ENCODE assay signal across 8 cellular contexts in the genomic region with DNA sequence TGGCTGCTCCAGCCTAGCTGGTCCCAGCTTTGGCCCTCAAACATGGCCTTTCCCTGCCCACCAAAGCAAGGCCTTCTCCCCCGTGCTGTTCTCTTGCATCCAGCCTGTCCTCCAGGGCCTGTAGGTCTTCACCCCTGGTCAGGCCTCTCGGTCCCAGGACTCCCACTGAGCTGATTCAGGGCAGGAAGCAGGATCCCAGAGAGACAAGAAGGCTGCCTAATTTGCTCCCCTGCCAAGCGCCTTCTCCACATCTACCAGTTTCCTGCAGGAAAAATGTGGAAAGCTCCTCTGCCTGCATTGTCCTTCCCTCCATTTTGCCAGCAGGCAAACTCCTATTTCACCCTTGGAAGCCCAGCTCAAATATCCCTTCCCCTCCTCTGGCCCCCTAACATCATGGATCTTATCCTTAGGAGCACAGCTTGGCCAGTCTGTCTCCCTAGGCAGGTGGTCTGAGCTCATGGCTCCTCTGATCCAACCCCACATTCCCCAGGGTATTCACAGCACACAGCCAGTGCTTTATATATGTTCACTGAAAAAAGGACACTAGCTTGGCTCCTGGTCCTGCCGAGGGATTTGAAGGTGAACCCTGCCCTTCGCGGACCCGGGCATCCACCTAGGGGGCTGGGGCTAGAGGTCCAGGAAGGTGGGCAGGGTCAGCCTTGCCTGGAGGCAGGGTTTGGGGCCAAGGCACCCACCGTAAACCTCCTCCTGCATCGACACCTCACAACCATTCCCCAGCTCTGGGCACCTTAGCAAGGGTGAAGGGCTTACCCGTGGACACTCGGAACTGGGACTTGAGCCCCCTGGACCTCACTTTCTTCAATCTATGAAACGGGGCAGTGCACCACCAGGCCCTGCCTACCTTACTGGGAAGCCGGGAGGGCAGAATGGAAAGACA. TPM values are rescaled to one million over a fixed set of nuclear protein-coding genes. Genes with fewer than 3 reads are reported as not detected.
A peak's percentile ranks its signal among the peaks of the same experiment; 100 is the strongest.
DNase-seq lines count a peak whose midpoint lies in the region; ATAC-seq and TF ChIP-seq lines count a peak whose summit lies in the region.

No MANE protein-coding gene starts in this region.

- peak overlapping the region; percentile 80 for H3K4me2 ChIP-seq in OCI-LY7 (ENCODE audit: low read length)

- H3K36me3 Mint-ChIP-seq in naive thymus-derived CD8-positive, alpha-beta T cell, result peaks cover 5 to 10% (median 7%) of the 10 kb centered on the region in 3 donors

- H3K27me3 ChIP-seq in dorsolateral prefrontal cortex, result no peaks in the 10 kb centered on the region

- peaks cover 31% of the 10 kb centered on the region for H4K20me1 ChIP-seq in OCI-LY7 (ENCODE audit: insufficient read depth, low read length)

- peaks cover 32% of the 10 kb centered on the region for H3K4me1 ChIP-seq in OCI-LY7 (ENCODE audit: insufficient read depth, low read length, poor library complexity, severe bottlenecking)

- BruUV-seq in OCI-LY7 (replicated peaks; lab: Mats Ljungman, UMichigan), result no TSS peak

- no peaks in the 10 kb centered on the region for H3K9me2 ChIP-seq in OCI-LY7 (ENCODE audit: insufficient read depth, low read length)

- TF ChIP-seq CTCF in OCI-LY7 (conservative IDR thresholded peaks at IDR 0.05; ENCODE audit: low read length), result no peak
- TF ChIP-seq CTCF in dorsolateral prefrontal cortex (IDR thresholded peaks at IDR 0.05 in 54 of 56, conservative IDR thresholded peaks at IDR 0.05 in 2 of 56; ENCODE audit: low read depth in 1 of 56, partially characterized antibody in 56 of 56), result no peak

- H3K9me3 ChIP-seq in OCI-LY7 (ENCODE audit: low read length), result no peaks in the 10 kb centered on the region

- POLR2A ChIA-PET in OCI-LY7 (lab: Charles Lee), result interaction anchor here (0.7 kb wide), 1 partner anchor 233 kb away, joined by 3 read pairs; no protein-coding TSS in a partner anchor
- POLR2A ChIA-PET in naive thymus-derived CD8-positive, alpha-beta T cell (lab: Charles Lee), result no interaction called here

- ATAC-seq in naive thymus-derived CD8-positive, alpha-beta T cell, result no peak
- ATAC-seq in GM21528 (IDR thresholded peaks at IDR 0.05; ENCODE audit: low FRiP score, unreplicated experiment) (no peak), HG03439 (IDR thresholded peaks at IDR 0.05; ENCODE audit: unreplicated experiment) (no peak), HG03135 (IDR thresholded peaks at IDR 0.05; ENCODE audit: unreplicated experiment) (no peak)

- peak overlapping the region; percentile 22 to 100 (median 86) for H3K27ac Mint-ChIP-seq in naive thymus-derived CD8-positive, alpha-beta T cell

- H3K27ac ChIP-seq in OCI-LY7 (ENCODE audit: low read depth, low read length, poor library complexity, severe bottlenecking), result peak overlapping the region; percentile 75
- H3K27ac ChIP-seq in dorsolateral prefrontal cortex, result peak overlapping the region; percentile 85 to 100 (median 99)

- peaks cover 57% of the 10 kb centered on the region for H3K79me2 ChIP-seq in OCI-LY7 (ENCODE audit: insufficient read depth, low read depth, low read length)

- H3K9me3 Mint-ChIP-seq in naive thymus-derived CD8-positive, alpha-beta T cell, result peaks cover 0 to 3% (median 0%) of the 10 kb centered on the region in 9 donors

- CTCF ChIA-PET in OCI-LY7 (lab: Charles Lee; ENCODE audit: unreplicated experiment), result no interaction called here

- H3K4me3 Mint-ChIP-seq in naive thymus-derived CD8-positive, alpha-beta T cell, result peak overlapping the region; percentile 90 to 99 (median 96)

- H2AFZ ChIP-seq in OCI-LY7 (ENCODE audit: low read length), result peak overlapping the region; percentile 78; the same call in 1 of the 2 replicates

- intact Hi-C loops in OCI-LY7 (cut with micrococcal nuclease; ENCODE audit: unreplicated experiment) (loop anchor here (5.0 to 10.0 kb wide), 3 partner anchors 80 to 1158 kb away; partner anchors contain the start of genes CHEK2, HSCB and MTFP1), dorsolateral prefrontal cortex (cut with DNase I) (loop anchor here (5.0 to 10.0 kb wide), 4 partner anchors 40 to 1352 kb away; partner anchors contain the start of genes GAS2L1 (in 2 of the 2), MTFP1 (in 1 of the 2), PITPNB (in 1 of the 2) and THOC5 (in 1 of the 2))

- peaks cover 0 to 3% (median 0%) of the 10 kb centered on the region in 5 donors for H3K27me3 Mint-ChIP-seq in naive thymus-derived CD8-positive, alpha-beta T cell

- peaks cover 62% of the 10 kb centered on the region for H3K36me3 ChIP-seq in OCI-LY7 (ENCODE audit: insufficient read depth, low read length)

- H3K4me3 ChIP-seq in OCI-LY7 (ENCODE audit: low read depth, low read length, poor library complexity, severe bottlenecking), result peak overlapping the region; percentile 92
- H3K4me3 ChIP-seq in dorsolateral prefrontal cortex, result peak overlapping the region; percentile 65 to 100 (median 95)

- peaks cover 30 to 51% (median 44%) of the 10 kb centered on the region in 4 donors for H3K4me1 Mint-ChIP-seq in naive thymus-derived CD8-positive, alpha-beta T cell

- DNase-seq in EL (peak; percentile 41), OCI-LY7 (ENCODE audit: low spot score) (peak; percentile 13), dorsolateral prefrontal cortex (peak in 1 of 10 donors; percentile 41), amniotic stem cell (lab: John Stamatoyannopoulos, UW) (no peak)
- no peak for DNase-seq in naive thymus-derived CD8-positive, alpha-beta T cell

RNA-seq across cellular contexts. Expression of gene RHBDD3, which starts 1.0 kb away (rescaled TPM):
- 37.9 and 44.5 TPM in 2 replicates for total RNA-seq in OCI-LY7 (2014; rRNA removed; shearing (Covaris generic))
- total RNA-seq in OCI-LY7 (2022) (38.6 and 39.2 TPM in 2 replicates), dorsolateral prefrontal cortex (10 to 100 TPM; 20.6 to 54.7 (median 29.2) TPM)
- 10 to 100 TPM; 18.7 to 19.2 TPM for total RNA-seq in naive thymus-derived CD8-positive, alpha-beta T cell
- 10 to 100 TPM in 1 of 3 donors, 1 to 10 TPM in 2; 4.7 to 13.1 (median 4.9) TPM for polyA plus RNA-seq in naive thymus-derived CD8-positive, alpha-beta T cell

RNA-seq across cellular contexts. Expression of gene EWSR1, which starts 1.3 kb away (rescaled TPM):
- total RNA-seq in OCI-LY7 (2014; rRNA removed; shearing (Covaris generic)), result 270 and 311 TPM in 2 replicates
- total RNA-seq in OCI-LY7 (2022) (333 and 375 TPM in 2 replicates), dorsolateral prefrontal cortex (100 to 1,000 TPM; 167 to 257 (median 211) TPM)
- total RNA-seq in naive thymus-derived CD8-positive, alpha-beta T cell, result 100 to 1,000 TPM; 290 to 292 TPM
- polyA plus RNA-seq in naive thymus-derived CD8-positive, alpha-beta T cell, result 100 to 1,000 TPM; 141 to 215 (median 175) TPM

RNA-seq across cellular contexts. Expression of gene GAS2L1, which starts 39.6 kb away (rescaled TPM):
- total RNA-seq in OCI-LY7 (2014; rRNA removed; shearing (Covaris generic)), result not detected in 2 replicates
- not detected in 2 replicates for total RNA-seq in OCI-LY7 (2022)
- total RNA-seq in dorsolateral prefrontal cortex, result 100 to 1,000 TPM in 1 of 120 experiments, 10 to 100 TPM in 119; 33.5 to 139 (median 57.6) TPM
- not detected for total RNA-seq in naive thymus-derived CD8-positive, alpha-beta T cell
- under 1 TPM in 1 of 3 donors, not detected in 2; 0.54 TPM for polyA plus RNA-seq in naive thymus-derived CD8-positive, alpha-beta T cell

RNA-seq across cellular contexts. Expression of gene RASL10A, which starts 48.7 kb away (rescaled TPM):
- 2.7 and 5.2 TPM in 2 replicates for total RNA-seq in OCI-LY7 (2014; rRNA removed; shearing (Covaris generic))
- total RNA-seq in OCI-LY7 (2022), result 23.3 and 23.7 TPM in 2 replicates
- total RNA-seq in dorsolateral prefrontal cortex, result 10 to 100 TPM in 119 of 120 experiments, 1 to 10 TPM in 1; 8.9 to 47.8 (median 25.3) TPM
- 1 to 10 TPM in 1 of 2 experiments, under 1 TPM in 1; 0.49 to 1.3 TPM for total RNA-seq in naive thymus-derived CD8-positive, alpha-beta T cell
- not detected for polyA plus RNA-seq in naive thymus-derived CD8-positive, alpha-beta T cell

Comparison
In these comparisons a context has a peak if more than half of its experiments do, and no peak if none do; other contexts are left out.
1. DNase-seq: peak in EL (single experiment) and OCI-LY7 (single experiment); none in naive thymus-derived CD8-positive, alpha-beta T cell (0 of 10) and amniotic stem cell (single experiment).
2. RNA of gene GAS2L1, which starts 39.6 kb away (total RNA-seq): 33.5 to 139 TPM in dorsolateral prefrontal cortex; not detected in naive thymus-derived CD8-positive, alpha-beta T cell and not detected in OCI-LY7; every median in the first group is over 10 times any median in the second.